Comparison of ENCODE assay signal across 28 cellular contexts in genomic region chr3:30123224-30123623, GRCh38.
"Had no signal": no experiment of that assay in that cellular context is flagged by ENCODE, and none has a peak within 500 bp of the region (broad histone marks: within the 10 kb centered on the region; RNA-seq: fewer than 3 reads in every experiment).

No MANE protein-coding gene starts in this region.

- H3K4me3 ChIP-seq: left lung, lung, neural progenitor cell, psoas muscle, sigmoid colon, spleen, thyroid gland, transverse colon, upper lobe of left lung, vagina had no signal

- H3K9me3 ChIP-seq: neutrophil, psoas muscle, thyroid gland, transverse colon, upper lobe of left lung, vagina had no signal

- H3K36me3 Mint-ChIP-seq: immature natural killer cell, mesothelial cell of epicardium, naive B cell, natural killer cell had no signal

- H3K4me1 Mint-ChIP-seq: immature natural killer cell; naive B cell; natural killer cell; nephron progenitor cell; stimulated activated memory B cell treated with anti-CD40 and anti-IgM and Interleukin-4, amounts not matched to agents 10 μg/mL and 1 μg/mL and 100 μg/mL, for 72 hours; stimulated activated naive CD8-positive, alpha-beta T cell treated with anti-CD3 and anti-CD28 coated beads, Interleukin-15, amount 100 ng/mL, for 72 hours had no signal

- H3K9me3 Mint-ChIP-seq: natural killer cell had no signal

- H3K27me3 ChIP-seq: left lung, neural progenitor cell, neutrophil, sigmoid colon, spleen, thyroid gland, transverse colon, upper lobe of left lung, vagina had no signal

- DNase-seq: hypothalamus; immature natural killer cell; kidney; left colon; left lung; mesendoderm; naive B cell; natural killer cell; nephron progenitor cell; occipital lobe; psoas muscle; sigmoid colon; small intestine; spleen; stimulated activated CD4-positive, alpha-beta T cell treated with anti-CD3 and anti-CD28 coated beads, Interleukin-4, amount 100 ng/mL, for 24 hours; stimulated activated naive CD4-positive, alpha-beta T cell treated with Interleukin-2 at 50 U/mL for 16 hours; stimulated activated naive CD8-positive, alpha-beta T cell treated with anti-CD3 and anti-CD28 coated beads, Interleukin-15, amount 100 ng/mL, for 72 hours; substantia nigra; thyroid gland; transverse colon; upper lobe of left lung had no signal

- H3K27ac Mint-ChIP-seq: immature natural killer cell; mesothelial cell of epicardium; naive B cell; natural killer cell; nephron progenitor cell; neural progenitor cell; stimulated activated memory B cell treated with anti-CD40 and anti-IgM and Interleukin-4, amounts not matched to agents 10 μg/mL and 1 μg/mL and 100 μg/mL, for 72 hours; stimulated activated naive CD8-positive, alpha-beta T cell treated with anti-CD3 and anti-CD28 coated beads, Interleukin-15, amount 100 ng/mL, for 72 hours had no signal

- H3K36me3 ChIP-seq: left lung, neural progenitor cell, neutrophil, sigmoid colon, spleen, thyroid gland, transverse colon, upper lobe of left lung, vagina had no signal

- H3K4me3 Mint-ChIP-seq: immature natural killer cell; mesothelial cell of epicardium; naive B cell; natural killer cell; nephron progenitor cell; neural progenitor cell; stimulated activated memory B cell treated with anti-CD40 and anti-IgM and Interleukin-4, amounts not matched to agents 10 μg/mL and 1 μg/mL and 100 μg/mL, for 72 hours; stimulated activated naive CD8-positive, alpha-beta T cell treated with anti-CD3 and anti-CD28 coated beads, Interleukin-15, amount 100 ng/mL, for 72 hours had no signal

- H3K4me1 ChIP-seq: left lung, neural progenitor cell, parathyroid adenoma, psoas muscle, spleen, transverse colon, upper lobe of left lung, vagina had no signal

- H3K27ac ChIP-seq: left lung, neural progenitor cell, neutrophil, parathyroid adenoma, psoas muscle, sigmoid colon, spleen, thyroid gland, transverse colon, upper lobe of left lung, vagina had no signal

- ATAC-seq: left colon; left lung; natural killer cell; psoas muscle; stimulated activated memory B cell treated with anti-CD40 and anti-IgM and Interleukin-4, amounts not matched to agents 10 μg/mL and 1 μg/mL and 100 μg/mL, for 72 hours; stimulated activated naive CD8-positive, alpha-beta T cell treated with anti-CD3 and anti-CD28 coated beads, Interleukin-15, amount 100 ng/mL, for 72 hours had no signal
